ENCODE assay signal across 9 cellular contexts in genomic region chr10:30818010-30818660, GRCh38.
DNase-seq lines count a peak whose midpoint lies in the region; ATAC-seq, FAIRE-seq and TF ChIP-seq lines count a peak whose summit lies in the region.
"Had no signal": no experiment of that assay in that cellular context is flagged by ENCODE, and none has a peak within 500 bp of the region (broad histone marks: within the 10 kb centered on the region; RNA-seq: fewer than 3 reads in every experiment).

No MANE protein-coding gene starts in this region.

- H3K4me1 Mint-ChIP-seq in mesothelial cell of epicardium: peaks cover 76% of the 10 kb centered on the region

- CTCF ChIA-PET in endothelial cell of umbilical vein (lab: Charles Lee): interaction anchor here (1.3 to 1.5 kb wide), 3 partner anchors 8 to 34 kb away, joined by 3 to 5 read pairs (median 4); no protein-coding TSS in a partner anchor

- H2AFZ ChIP-seq in endothelial cell of umbilical vein (ENCODE audit: low read depth, low read length): peak overlapping the region; percentile 21

- intact Hi-C loops in endothelial cell of umbilical vein (cut with micrococcal nuclease): loop anchor here (10.0 kb wide), 1 partner anchor 497 kb away; the partner anchor contains the start of gene ZEB1

- H3K27me3 ChIP-seq in endothelial cell of umbilical vein (ENCODE audit: control insufficient read depth in 2 of 2, insufficient read depth in 2 of 2, low read length in 2 of 2): no peaks in the 10 kb centered on the region

- H3K79me2 ChIP-seq in endothelial cell of umbilical vein (ENCODE audit: control insufficient read depth, insufficient read depth, low read length): no peaks in the 10 kb centered on the region

- H3K36me3 ChIP-seq in endothelial cell of umbilical vein (ENCODE audit: control insufficient read depth in 2 of 2, extremely low read depth in 1 of 2, insufficient read depth in 2 of 2, low read length in 2 of 2): no peaks in the 10 kb centered on the region

- no TSS peak for BruUV-seq in endothelial cell of umbilical vein (replicated peaks; lab: Mats Ljungman, UMichigan)

- H3K4me3 Mint-ChIP-seq in mesothelial cell of epicardium: no peak overlapping the region

- peak overlapping the region; percentile 6 for H3K4me2 ChIP-seq in endothelial cell of umbilical vein (ENCODE audit: insufficient read depth, low read length)

- peak; percentile 43 for DNase-seq in AG08395 (ENCODE audit: low spot score)
- peak; percentile 49 for DNase-seq in HT1080 (ENCODE audit: low read depth)
- DNase-seq in endothelial cell of umbilical vein (ENCODE audit: low read depth, low spot score): peak; percentile 92
- no peak for DNase-seq in mesothelial cell of epicardium (ENCODE audit: low spot score in 2 of 2, unreplicated experiment in 2 of 2)
- DNase-seq in NCI-H1105 treated with DMSO at 0.1 percent for 48 hours (lab: John Stamatoyannopoulos, UW): no peak
- DNase-seq: activated T-cell treated with anti-CD3 and anti-CD28 coated beads, Interleukin-2, amount 50 U/mL, for 48 hours had no signal

- H3K27ac ChIP-seq in endothelial cell of umbilical vein (ENCODE audit: insufficient read depth, low read depth, low read length): peak overlapping the region; percentile 70

- H3K9me3 Mint-ChIP-seq in mesothelial cell of epicardium: no peaks in the 10 kb centered on the region

- peak overlapping the region; percentile 87 for H3K27ac Mint-ChIP-seq in mesothelial cell of epicardium

- POLR2A ChIA-PET in endothelial cell of umbilical vein (lab: Charles Lee): no interaction called here

- H3K9ac ChIP-seq in endothelial cell of umbilical vein (replicated peaks; ENCODE audit: extremely low read depth, insufficient read depth, low read length): peak overlapping the region; percentile 2

- H3K36me3 Mint-ChIP-seq in mesothelial cell of epicardium: no peaks in the 10 kb centered on the region

- H4K20me1 ChIP-seq in endothelial cell of umbilical vein (replicated peaks; ENCODE audit: control insufficient read depth, extremely low read depth, insufficient read depth, low read length): no peaks in the 10 kb centered on the region

- dilution Hi-C loops in endothelial cell of umbilical vein (cut with MboI; ENCODE audit: extremely low pct_ligation_motif_present, low sequenced_read_pairs): no loop called here

- peak; percentile 98 for FAIRE-seq in endothelial cell of umbilical vein (lab: Jason Lieb, UNC)

- TF ChIP-seq CTCF in endothelial cell of umbilical vein (IDR thresholded peaks at IDR 0.05; ENCODE audit: extremely low read depth in 1 of 2, insufficient read depth in 1 of 2, low read depth in 1 of 2, low read length in 2 of 2): no peak
- TF ChIP-seq CTCF in mesothelial cell of epicardium (IDR thresholded peaks at IDR 0.05; ENCODE audit: unreplicated experiment): no peak

- peaks cover 69% of the 10 kb centered on the region for H3K4me1 ChIP-seq in endothelial cell of umbilical vein (ENCODE audit: control insufficient read depth, extremely low read depth, insufficient read depth, low read length)

- H3K9me1 ChIP-seq in endothelial cell of umbilical vein (replicated peaks; ENCODE audit: control insufficient read depth, extremely low read depth, insufficient read depth, low read length): no peaks in the 10 kb centered on the region

- H3K9me3 ChIP-seq in endothelial cell of umbilical vein (replicated peaks; ENCODE audit: control insufficient read depth, insufficient read depth, low read length): no peaks in the 10 kb centered on the region

- H3K4me3 ChIP-seq in endothelial cell of umbilical vein (replicated peaks in 1 of 3; ENCODE audit: insufficient read depth in 1 of 3, low read depth in 1 of 3, low read length in 3 of 3): no peak overlapping the region

- TF ChIP-seq POLR2A in endothelial cell of umbilical vein (IDR thresholded peaks at IDR 0.05; ENCODE audit: low read depth, low read length): no peak

- no peaks in the 10 kb centered on the region for H3K27me3 Mint-ChIP-seq in mesothelial cell of epicardium (ENCODE audit: low read depth)

- no peak for ATAC-seq in GM19035 (IDR thresholded peaks at IDR 0.05; ENCODE audit: unreplicated experiment)
- ATAC-seq in GM18498 (IDR thresholded peaks at IDR 0.05; ENCODE audit: unreplicated experiment): no peak
- ATAC-seq in HG02938 (IDR thresholded peaks at IDR 0.05; ENCODE audit: unreplicated experiment): no peak

TF ChIP-seq in endothelial cell of umbilical vein, 7 proteins besides CTCF, POLR2A, EP300 and RAD21:
- peak; percentile 91 for TF ChIP-seq GATA2 (IDR thresholded peaks at IDR 0.05; ENCODE audit: insufficient read depth, insufficient read length, low read depth, low read length)
- TF ChIP-seq EZH2 (IDR thresholded peaks at IDR 0.05; ENCODE audit: borderline replicate concordance, low read depth, low read length, severe bottlenecking): no peak
- no peak for TF ChIP-seq MYC (IDR thresholded peaks at IDR 0.05; ENCODE audit: low read depth, low read length)
- peak; percentile 14 for TF ChIP-seq FOS (IDR thresholded peaks at IDR 0.05; ENCODE audit: borderline replicate concordance, insufficient read depth, low read length)
- no peak for TF ChIP-seq MAX (IDR thresholded peaks at IDR 0.05; ENCODE audit: insufficient read depth, insufficient read length)
- TF ChIP-seq POLR2AphosphoS5 (IDR thresholded peaks at IDR 0.05; ENCODE audit: insufficient read depth, low read depth, low read length): peak; percentile 85
- TF ChIP-seq JUN (IDR thresholded peaks at IDR 0.05; ENCODE audit: borderline replicate concordance, insufficient read depth, insufficient read length, low read depth): no peak

Comparison
In these comparisons a context has a peak if more than half of its experiments do, and no peak if none do; other contexts are left out.
1. DNase-seq: peak in AG08395 (single experiment), HT1080 (single experiment) and endothelial cell of umbilical vein (single experiment); none in mesothelial cell of epicardium (0 of 2) and NCI-H1105 treated with DMSO at 0.1 percent for 48 hours (single experiment).